Comparison of ENCODE assay signal across 1 cellular context in the genomic region with DNA sequence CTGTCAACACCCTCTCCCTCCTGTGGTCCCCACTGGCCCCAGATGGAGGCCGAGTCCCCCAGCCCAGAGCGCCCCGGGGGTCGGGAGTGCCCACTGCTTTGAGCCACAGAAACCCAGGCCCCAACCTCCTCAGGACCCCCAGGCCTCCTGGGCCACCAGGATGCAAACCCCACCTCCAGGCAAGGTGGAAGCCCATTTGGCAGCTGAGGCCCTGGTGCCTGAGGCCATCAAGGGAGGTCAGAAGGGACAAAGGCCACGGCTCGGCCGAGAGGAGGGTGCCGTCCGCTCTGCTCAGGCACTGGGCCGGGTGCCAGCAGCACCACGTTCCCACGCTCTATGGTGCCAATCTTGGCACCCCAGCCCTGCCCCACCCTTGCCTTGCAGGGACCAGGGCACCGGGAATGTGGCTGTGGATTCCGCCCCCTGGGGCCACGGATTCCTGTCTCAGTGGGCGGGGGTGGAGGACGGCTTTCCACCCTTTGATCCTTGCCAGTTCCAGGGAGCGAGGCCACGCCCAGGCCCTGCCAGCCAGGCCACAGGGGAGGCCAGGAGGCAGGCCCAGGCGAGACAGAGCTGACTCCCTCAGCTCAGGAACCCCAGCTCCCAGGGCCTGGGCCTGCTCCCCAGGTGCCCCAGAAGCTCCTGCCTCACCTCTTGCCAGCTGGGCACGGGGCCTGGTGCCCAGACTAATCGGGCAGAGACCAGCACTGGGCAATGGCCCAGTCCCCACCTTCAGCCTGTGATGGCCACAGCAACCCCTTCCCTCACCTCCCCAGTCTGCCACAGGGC.
TF ChIP-seq lines count a peak whose summit lies in the region.

No MANE protein-coding gene starts in this region.

TF ChIP-seq in HEK293, 187 proteins besides CTCF, POLR2A, EP300 and RAD21 (continued from another document and continues in another):
- TF ChIP-seq, protein P1, sequence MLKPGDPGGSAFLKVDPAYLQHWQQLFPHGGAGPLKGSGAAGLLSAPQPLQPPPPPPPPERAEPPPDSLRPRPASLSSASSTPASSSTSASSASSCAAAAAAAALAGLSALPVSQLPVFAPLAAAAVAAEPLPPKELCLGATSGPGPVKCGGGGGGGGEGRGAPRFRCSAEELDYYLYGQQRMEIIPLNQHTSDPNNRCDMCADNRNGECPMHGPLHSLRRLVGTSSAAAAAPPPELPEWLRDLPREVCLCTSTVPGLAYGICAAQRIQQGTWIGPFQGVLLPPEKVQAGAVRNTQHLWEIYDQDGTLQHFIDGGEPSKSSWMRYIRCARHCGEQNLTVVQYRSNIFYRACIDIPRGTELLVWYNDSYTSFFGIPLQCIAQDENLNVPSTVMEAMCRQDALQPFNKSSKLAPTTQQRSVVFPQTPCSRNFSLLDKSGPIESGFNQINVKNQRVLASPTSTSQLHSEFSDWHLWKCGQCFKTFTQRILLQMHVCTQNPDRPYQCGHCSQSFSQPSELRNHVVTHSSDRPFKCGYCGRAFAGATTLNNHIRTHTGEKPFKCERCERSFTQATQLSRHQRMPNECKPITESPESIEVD (tag by site-specific recombination; IDR thresholded peaks at IDR 0.05), result no peak
- TF ChIP-seq, protein P2, sequence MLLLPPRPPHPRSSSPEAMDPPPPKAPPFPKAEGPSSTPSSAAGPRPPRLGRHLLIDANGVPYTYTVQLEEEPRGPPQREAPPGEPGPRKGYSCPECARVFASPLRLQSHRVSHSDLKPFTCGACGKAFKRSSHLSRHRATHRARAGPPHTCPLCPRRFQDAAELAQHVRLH (tag by site-specific recombination; IDR thresholded peaks at IDR 0.05), result no peak
- no peak for TF ChIP-seq ZNF544 (tag by site-specific recombination; IDR thresholded peaks at IDR 0.05)
- TF ChIP-seq, protein P3, sequence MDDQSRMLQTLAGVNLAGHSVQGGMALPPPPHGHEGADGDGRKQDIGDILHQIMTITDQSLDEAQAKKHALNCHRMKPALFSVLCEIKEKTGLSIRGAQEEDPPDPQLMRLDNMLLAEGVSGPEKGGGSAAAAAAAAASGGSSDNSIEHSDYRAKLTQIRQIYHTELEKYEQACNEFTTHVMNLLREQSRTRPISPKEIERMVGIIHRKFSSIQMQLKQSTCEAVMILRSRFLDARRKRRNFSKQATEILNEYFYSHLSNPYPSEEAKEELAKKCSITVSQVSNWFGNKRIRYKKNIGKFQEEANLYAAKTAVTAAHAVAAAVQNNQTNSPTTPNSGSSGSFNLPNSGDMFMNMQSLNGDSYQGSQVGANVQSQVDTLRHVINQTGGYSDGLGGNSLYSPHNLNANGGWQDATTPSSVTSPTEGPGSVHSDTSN (CRISPR knock-in tag; IDR thresholded peaks at IDR 0.05), result no peak
- no peak for TF ChIP-seq ZNF621 (tag by site-specific recombination; IDR thresholded peaks at IDR 0.05)
- no peak for TF ChIP-seq ZNF596 (tag by site-specific recombination; IDR thresholded peaks at IDR 0.05)
- TF ChIP-seq ZBTB8A (tag by site-specific recombination; IDR thresholded peaks at IDR 0.05), result no peak; the same call in 1 of the 2 replicates
- TF ChIP-seq, protein P4, sequence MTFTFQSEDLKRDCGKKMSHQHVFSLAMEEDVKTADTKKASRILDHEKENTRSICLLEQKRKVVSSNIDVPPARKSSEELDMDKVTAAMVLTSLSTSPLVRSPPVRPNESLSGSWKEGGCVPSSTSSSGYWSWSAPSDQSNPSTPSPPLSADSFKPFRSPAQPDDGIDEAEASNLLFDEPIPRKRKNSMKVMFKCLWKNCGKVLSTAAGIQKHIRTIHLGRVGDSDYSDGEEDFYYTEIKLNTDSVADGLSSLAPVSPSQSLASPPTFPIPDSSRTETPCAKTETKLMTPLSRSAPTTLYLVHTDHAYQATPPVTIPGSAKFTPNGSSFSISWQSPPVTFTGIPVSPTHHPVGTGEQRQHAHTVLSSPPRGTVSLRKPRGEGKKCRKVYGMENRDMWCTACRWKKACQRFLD (tag by site-specific recombination; IDR thresholded peaks at IDR 0.05), result no peak
- no peak for TF ChIP-seq ZFP69B (tag by site-specific recombination; IDR thresholded peaks at IDR 0.05)
- peak; percentile 39 for TF ChIP-seq EGR2 (tag by site-specific recombination; IDR thresholded peaks at IDR 0.05; ENCODE audit: low read depth)
- TF ChIP-seq HOXC10 (CRISPR knock-in tag; IDR thresholded peaks at IDR 0.05), result no peak
- no peak for TF ChIP-seq ZBTB17 (tag by site-specific recombination; IDR thresholded peaks at IDR 0.05)
- TF ChIP-seq ZNF146 (tag by site-specific recombination; IDR thresholded peaks at IDR 0.05), result no peak
- TF ChIP-seq ZNF292 (tag by site-specific recombination; IDR thresholded peaks at IDR 0.05; ENCODE audit: borderline replicate concordance, low read depth), result no peak
- no peak; the same call in 1 of the 2 replicates for TF ChIP-seq ZNF600 (tag by site-specific recombination; IDR thresholded peaks at IDR 0.05)
- no peak for TF ChIP-seq OVOL3 (tag by site-specific recombination; IDR thresholded peaks at IDR 0.05)
- TF ChIP-seq, protein P5, sequence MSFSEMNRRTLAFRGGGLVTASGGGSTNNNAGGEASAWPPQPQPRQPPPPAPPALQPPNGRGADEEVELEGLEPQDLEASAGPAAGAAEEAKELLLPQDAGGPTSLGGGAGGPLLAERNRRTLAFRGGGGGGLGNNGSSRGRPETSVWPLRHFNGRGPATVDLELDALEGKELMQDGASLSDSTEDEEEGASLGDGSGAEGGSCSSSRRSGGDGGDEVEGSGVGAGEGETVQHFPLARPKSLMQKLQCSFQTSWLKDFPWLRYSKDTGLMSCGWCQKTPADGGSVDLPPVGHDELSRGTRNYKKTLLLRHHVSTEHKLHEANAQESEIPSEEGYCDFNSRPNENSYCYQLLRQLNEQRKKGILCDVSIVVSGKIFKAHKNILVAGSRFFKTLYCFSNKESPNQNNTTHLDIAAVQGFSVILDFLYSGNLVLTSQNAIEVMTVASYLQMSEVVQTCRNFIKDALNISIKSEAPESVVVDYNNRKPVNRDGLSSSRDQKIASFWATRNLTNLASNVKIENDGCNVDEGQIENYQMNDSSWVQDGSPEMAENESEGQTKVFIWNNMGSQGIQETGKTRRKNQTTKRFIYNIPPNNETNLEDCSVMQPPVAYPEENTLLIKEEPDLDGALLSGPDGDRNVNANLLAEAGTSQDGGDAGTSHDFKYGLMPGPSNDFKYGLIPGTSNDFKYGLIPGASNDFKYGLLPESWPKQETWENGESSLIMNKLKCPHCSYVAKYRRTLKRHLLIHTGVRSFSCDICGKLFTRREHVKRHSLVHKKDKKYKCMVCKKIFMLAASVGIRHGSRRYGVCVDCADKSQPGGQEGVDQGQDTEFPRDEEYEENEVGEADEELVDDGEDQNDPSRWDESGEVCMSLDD (tag by site-specific recombination; IDR thresholded peaks at IDR 0.05), result no peak
- no peak for TF ChIP-seq GLI2 (tag by site-specific recombination; IDR thresholded peaks at IDR 0.05; ENCODE audit: borderline replicate concordance, low read depth)
- no peak for TF ChIP-seq ZNF585B (tag by site-specific recombination; IDR thresholded peaks at IDR 0.05)
- peak; percentile 87; the same call in 1 of the 2 replicates for TF ChIP-seq GLIS1 (tag by site-specific recombination; IDR thresholded peaks at IDR 0.05)
- no peak for TF ChIP-seq ZNF658 (tag by site-specific recombination; IDR thresholded peaks at IDR 0.05)
- no peak for TF ChIP-seq KLF9 (tag by site-specific recombination; IDR thresholded peaks at IDR 0.05; ENCODE audit: low read depth)
- no peak for TF ChIP-seq ZNF221 (tag by site-specific recombination; IDR thresholded peaks at IDR 0.05; ENCODE audit: borderline replicate concordance)
- TF ChIP-seq ZIC2 (tag by site-specific recombination; IDR thresholded peaks at IDR 0.05), result peak; percentile 54; the same call in 1 of the 2 replicates
- TF ChIP-seq ZNF366 (tag by site-specific recombination; conservative IDR thresholded peaks at IDR 0.05), result no peak
- TF ChIP-seq ZNF677 (tag by site-specific recombination; IDR thresholded peaks at IDR 0.05), result no peak
- no peak for TF ChIP-seq ZNF473 (tag by site-specific recombination; IDR thresholded peaks at IDR 0.05)
- no peak for TF ChIP-seq ZNF521 (tag by site-specific recombination; IDR thresholded peaks at IDR 0.05)
- TF ChIP-seq ZNF404 (tag by site-specific recombination; IDR thresholded peaks at IDR 0.05), result no peak
- TF ChIP-seq ZBTB20 (tag by site-specific recombination; IDR thresholded peaks at IDR 0.05), result peak; percentile 96
- peak; percentile 55 for TF ChIP-seq SP2 (tag by site-specific recombination; IDR thresholded peaks at IDR 0.05)
- no peak for TF ChIP-seq ZSCAN23 (tag by site-specific recombination; IDR thresholded peaks at IDR 0.05)
- no peak; the same call in 1 of the 2 replicates for TF ChIP-seq KLF8 (tag by site-specific recombination; IDR thresholded peaks at IDR 0.05)
- no peak for TF ChIP-seq SCRT2 (tag by site-specific recombination; IDR thresholded peaks at IDR 0.05)
- TF ChIP-seq ZNF548 (tag by site-specific recombination; IDR thresholded peaks at IDR 0.05), result no peak
- no peak for TF ChIP-seq ZNF311 (tag by site-specific recombination; IDR thresholded peaks at IDR 0.05; ENCODE audit: borderline replicate concordance)
- no peak for TF ChIP-seq ZNF707 (tag by site-specific recombination; IDR thresholded peaks at IDR 0.05)
- peak; percentile 49 for TF ChIP-seq SP3 (tag by site-specific recombination; IDR thresholded peaks at IDR 0.05)
- TF ChIP-seq ZBTB48 (tag by site-specific recombination; IDR thresholded peaks at IDR 0.05), result peak; percentile 71; the same call in 1 of the 2 replicates
- no peak for TF ChIP-seq ZEB2 (tag by site-specific recombination; IDR thresholded peaks at IDR 0.05)
- TF ChIP-seq, protein P6, sequence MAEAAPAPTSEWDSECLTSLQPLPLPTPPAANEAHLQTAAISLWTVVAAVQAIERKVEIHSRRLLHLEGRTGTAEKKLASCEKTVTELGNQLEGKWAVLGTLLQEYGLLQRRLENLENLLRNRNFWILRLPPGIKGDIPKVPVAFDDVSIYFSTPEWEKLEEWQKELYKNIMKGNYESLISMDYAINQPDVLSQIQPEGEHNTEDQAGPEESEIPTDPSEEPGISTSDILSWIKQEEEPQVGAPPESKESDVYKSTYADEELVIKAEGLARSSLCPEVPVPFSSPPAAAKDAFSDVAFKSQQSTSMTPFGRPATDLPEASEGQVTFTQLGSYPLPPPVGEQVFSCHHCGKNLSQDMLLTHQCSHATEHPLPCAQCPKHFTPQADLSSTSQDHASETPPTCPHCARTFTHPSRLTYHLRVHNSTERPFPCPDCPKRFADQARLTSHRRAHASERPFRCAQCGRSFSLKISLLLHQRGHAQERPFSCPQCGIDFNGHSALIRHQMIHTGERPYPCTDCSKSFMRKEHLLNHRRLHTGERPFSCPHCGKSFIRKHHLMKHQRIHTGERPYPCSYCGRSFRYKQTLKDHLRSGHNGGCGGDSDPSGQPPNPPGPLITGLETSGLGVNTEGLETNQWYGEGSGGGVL (tag by site-specific recombination; IDR thresholded peaks at IDR 0.05), result no peak
- TF ChIP-seq, protein P7, sequence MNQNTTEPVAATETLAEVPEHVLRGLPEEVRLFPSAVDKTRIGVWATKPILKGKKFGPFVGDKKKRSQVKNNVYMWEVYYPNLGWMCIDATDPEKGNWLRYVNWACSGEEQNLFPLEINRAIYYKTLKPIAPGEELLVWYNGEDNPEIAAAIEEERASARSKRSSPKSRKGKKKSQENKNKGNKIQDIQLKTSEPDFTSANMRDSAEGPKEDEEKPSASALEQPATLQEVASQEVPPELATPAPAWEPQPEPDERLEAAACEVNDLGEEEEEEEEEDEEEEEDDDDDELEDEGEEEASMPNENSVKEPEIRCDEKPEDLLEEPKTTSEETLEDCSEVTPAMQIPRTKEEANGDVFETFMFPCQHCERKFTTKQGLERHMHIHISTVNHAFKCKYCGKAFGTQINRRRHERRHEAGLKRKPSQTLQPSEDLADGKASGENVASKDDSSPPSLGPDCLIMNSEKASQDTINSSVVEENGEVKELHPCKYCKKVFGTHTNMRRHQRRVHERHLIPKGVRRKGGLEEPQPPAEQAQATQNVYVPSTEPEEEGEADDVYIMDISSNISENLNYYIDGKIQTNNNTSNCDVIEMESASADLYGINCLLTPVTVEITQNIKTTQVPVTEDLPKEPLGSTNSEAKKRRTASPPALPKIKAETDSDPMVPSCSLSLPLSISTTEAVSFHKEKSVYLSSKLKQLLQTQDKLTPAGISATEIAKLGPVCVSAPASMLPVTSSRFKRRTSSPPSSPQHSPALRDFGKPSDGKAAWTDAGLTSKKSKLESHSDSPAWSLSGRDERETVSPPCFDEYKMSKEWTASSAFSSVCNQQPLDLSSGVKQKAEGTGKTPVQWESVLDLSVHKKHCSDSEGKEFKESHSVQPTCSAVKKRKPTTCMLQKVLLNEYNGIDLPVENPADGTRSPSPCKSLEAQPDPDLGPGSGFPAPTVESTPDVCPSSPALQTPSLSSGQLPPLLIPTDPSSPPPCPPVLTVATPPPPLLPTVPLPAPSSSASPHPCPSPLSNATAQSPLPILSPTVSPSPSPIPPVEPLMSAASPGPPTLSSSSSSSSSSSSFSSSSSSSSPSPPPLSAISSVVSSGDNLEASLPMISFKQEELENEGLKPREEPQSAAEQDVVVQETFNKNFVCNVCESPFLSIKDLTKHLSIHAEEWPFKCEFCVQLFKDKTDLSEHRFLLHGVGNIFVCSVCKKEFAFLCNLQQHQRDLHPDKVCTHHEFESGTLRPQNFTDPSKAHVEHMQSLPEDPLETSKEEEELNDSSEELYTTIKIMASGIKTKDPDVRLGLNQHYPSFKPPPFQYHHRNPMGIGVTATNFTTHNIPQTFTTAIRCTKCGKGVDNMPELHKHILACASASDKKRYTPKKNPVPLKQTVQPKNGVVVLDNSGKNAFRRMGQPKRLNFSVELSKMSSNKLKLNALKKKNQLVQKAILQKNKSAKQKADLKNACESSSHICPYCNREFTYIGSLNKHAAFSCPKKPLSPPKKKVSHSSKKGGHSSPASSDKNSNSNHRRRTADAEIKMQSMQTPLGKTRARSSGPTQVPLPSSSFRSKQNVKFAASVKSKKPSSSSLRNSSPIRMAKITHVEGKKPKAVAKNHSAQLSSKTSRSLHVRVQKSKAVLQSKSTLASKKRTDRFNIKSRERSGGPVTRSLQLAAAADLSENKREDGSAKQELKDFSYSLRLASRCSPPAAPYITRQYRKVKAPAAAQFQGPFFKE (tag by site-specific recombination; IDR thresholded peaks at IDR 0.05; ENCODE audit: borderline replicate concordance), result no peak
- TF ChIP-seq ZNF223 (tag by site-specific recombination; IDR thresholded peaks at IDR 0.05), result no peak
- TF ChIP-seq BCL11B (tag by site-specific recombination; IDR thresholded peaks at IDR 0.05; ENCODE audit: low read depth), result no peak
- TF ChIP-seq BCL11A (tag by site-specific recombination; IDR thresholded peaks at IDR 0.05; ENCODE audit: low read depth), result no peak
- TF ChIP-seq REPIN1 (tag by site-specific recombination; IDR thresholded peaks at IDR 0.05; ENCODE audit: low read depth), result no peak
- TF ChIP-seq ZFP3 (tag by site-specific recombination; IDR thresholded peaks at IDR 0.05; ENCODE audit: low read depth), result no peak
- TF ChIP-seq, protein P8, sequence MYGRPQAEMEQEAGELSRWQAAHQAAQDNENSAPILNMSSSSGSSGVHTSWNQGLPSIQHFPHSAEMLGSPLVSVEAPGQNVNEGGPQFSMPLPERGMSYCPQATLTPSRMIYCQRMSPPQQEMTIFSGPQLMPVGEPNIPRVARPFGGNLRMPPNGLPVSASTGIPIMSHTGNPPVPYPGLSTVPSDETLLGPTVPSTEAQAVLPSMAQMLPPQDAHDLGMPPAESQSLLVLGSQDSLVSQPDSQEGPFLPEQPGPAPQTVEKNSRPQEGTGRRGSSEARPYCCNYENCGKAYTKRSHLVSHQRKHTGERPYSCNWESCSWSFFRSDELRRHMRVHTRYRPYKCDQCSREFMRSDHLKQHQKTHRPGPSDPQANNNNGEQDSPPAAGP (tag by site-specific recombination; IDR thresholded peaks at IDR 0.05), result peak; percentile 63; the same call in 1 of the 2 replicates
- no peak for TF ChIP-seq ZNF302 (tag by site-specific recombination; IDR thresholded peaks at IDR 0.05; ENCODE audit: low read depth)
- TF ChIP-seq ZNF626 (tag by site-specific recombination; IDR thresholded peaks at IDR 0.05), result no peak
- TF ChIP-seq MZF1 (tag by site-specific recombination; IDR thresholded peaks at IDR 0.05; ENCODE audit: borderline replicate concordance), result no peak
- TF ChIP-seq ZSCAN30 (tag by site-specific recombination; IDR thresholded peaks at IDR 0.05), result no peak
